ENCODE assay signal across 8 cellular contexts in genomic region chr4:185219551-185220344, GRCh38. TPM values are rescaled to one million over a fixed set of nuclear protein-coding genes. Genes with fewer than 3 reads are reported as not detected.
DNase-seq lines count a peak whose midpoint lies in the region; ATAC-seq, FAIRE-seq and TF ChIP-seq lines count a peak whose summit lies in the region.

No MANE protein-coding gene starts in this region.

- no peaks in the 10 kb centered on the region; the same call in none of the 2 replicates for H4K20me1 ChIP-seq in GM12878 (ENCODE audit: control insufficient read depth, insufficient read depth)

- POLR2A ChIA-PET in GM12878 (lab: Charles Lee): interaction anchor here (0.6 to 1.4 kb wide), 9 partner anchors 11 to 418 kb away, joined by 3 to 8 read pairs (median 5); partner anchors contain the start of genes ANKRD37, LRP2BP and SLC25A4
- POLR2A ChIA-PET in activated CD4-positive, alpha-beta memory T cell treated with anti-CD3 and anti-CD28 coated beads for 36 hours (lab: Charles Lee): no interaction called here

- peaks cover 14% of the 10 kb centered on the region for H3K4me1 ChIP-seq in GM12878 (ENCODE audit: control insufficient read depth, insufficient read depth, low read length)

- no peaks in the 10 kb centered on the region for H3K27me3 Mint-ChIP-seq in activated CD4-positive, alpha-beta memory T cell treated with anti-CD3 and anti-CD28 coated beads for 36 hours

- no peak for TF ChIP-seq POLR2A in GM12878 (IDR thresholded peaks at IDR 0.05; ENCODE audit: low read depth, low read length)

- intact Hi-C loops in GM12878 (cut with micrococcal nuclease; ENCODE audit: unreplicated experiment): no loop called here
- intact Hi-C loops in activated CD4-positive, alpha-beta memory T cell treated with anti-CD3 and anti-CD28 coated beads for 36 hours (cut with micrococcal nuclease): no loop called here

- TSS peak; percentile 8 for BruUV-seq in GM12878 (replicated peaks; lab: Mats Ljungman, UMichigan)

- 2% methylated on average over 3 of the region's 3 CpGs for WGBS in GM12878 (ENCODE audit: insufficient coverage, insufficient replicate concordance, low lambda C conversion rate, missing lambda C conversion rate)

- H3K27ac Mint-ChIP-seq in activated CD4-positive, alpha-beta memory T cell treated with anti-CD3 and anti-CD28 coated beads for 36 hours: no peak overlapping the region

- no peak overlapping the region; the same call in 1 of the 2 replicates for H3K27ac ChIP-seq in GM12878 (ENCODE audit: control insufficient read depth, insufficient read depth)

- peak overlapping the region; percentile 9; the same call in 1 of the 2 replicates for H3K9ac ChIP-seq in GM12878 (ENCODE audit: control insufficient read depth, insufficient read depth, low read length)

- SMC1A ChIA-PET in GM12878 (lab: Charles Lee; ENCODE audit: uncharacterized antibody, unreplicated experiment): interaction anchor here (0.8 to 2.5 kb wide), 10 partner anchors 13 to 87 kb away, joined by 3 to 12 read pairs (median 4); no protein-coding TSS in a partner anchor

- no peak overlapping the region for H2AFZ ChIP-seq in GM12878 (ENCODE audit: control insufficient read depth, low read depth, low read length)

- ATAC-seq in GM19351 (IDR thresholded peaks at IDR 0.05; ENCODE audit: unreplicated experiment) (peak; percentile 76), HG03354 (IDR thresholded peaks at IDR 0.05; ENCODE audit: poor library complexity, severe bottlenecking, unreplicated experiment) (peak; percentile 83), GM12878 (peak; percentile 76)

- RAD21 ChIA-PET in GM12878 (lab: Charles Lee; ENCODE audit: unreplicated experiment): interaction anchor here (0.6 to 1.5 kb wide), 12 partner anchors 11 to 212 kb away, joined by 3 to 8 read pairs (median 3); partner anchors contain the start of gene SNX25

- H3K4me3 ChIP-seq in AG09309 (ENCODE audit: control insufficient read depth, low read depth, low read length): no peak overlapping the region
- peak overlapping the region; percentile 48 for H3K4me3 ChIP-seq in GM12878

- H3K27me3 ChIP-seq in GM12878 (replicated peaks in 1 of 2; ENCODE audit: control insufficient read depth in 2 of 2, insufficient read depth in 2 of 2, low read length in 1 of 2): no peaks in the 10 kb centered on the region

- in situ Hi-C loops in GM12878 (cut with MboI): no loop called here

- peak overlapping the region; percentile 57 for H3K4me2 ChIP-seq in GM12878 (ENCODE audit: control insufficient read depth, insufficient read depth)

- no peak for TF ChIP-seq RAD21 in GM12878 (IDR thresholded peaks at IDR 0.05; ENCODE audit: insufficient read depth, low read depth, low read length)

- peak; percentile 74 for DNase-seq in AG09309 (ENCODE audit: low read depth)
- no peak for DNase-seq in GM12878 (ENCODE audit: low read depth, low spot score)
- peak; percentile 57 for DNase-seq in pons (ENCODE audit: low spot score)
- DNase-seq in ecto neural progenitor cell (ENCODE audit: low spot score): no peak
- DNase-seq in activated CD4-positive, alpha-beta memory T cell treated with anti-CD3 and anti-CD28 coated beads for 36 hours: no peak
- no peak for DNase-seq in activated CD8-positive, alpha-beta memory T cell treated with anti-CD3 and anti-CD28 coated beads for 24 hours

- H3K9me3 Mint-ChIP-seq in activated CD4-positive, alpha-beta memory T cell treated with anti-CD3 and anti-CD28 coated beads for 36 hours: no peaks in the 10 kb centered on the region

- CTCF ChIA-PET in GM12878 (lab: Yijun Ruan, JAX): interaction anchor here (0.6 to 1.2 kb wide), 7 partner anchors 27 to 145 kb away, joined by 3 to 8 read pairs (median 4); no protein-coding TSS in a partner anchor
- CTCF ChIA-PET in activated CD4-positive, alpha-beta memory T cell treated with anti-CD3 and anti-CD28 coated beads for 36 hours (lab: Charles Lee): interaction anchor here (1.0 kb wide), 1 partner anchor 36 kb away, joined by 3 read pairs; no protein-coding TSS in a partner anchor

- H3K4me1 Mint-ChIP-seq in activated CD4-positive, alpha-beta memory T cell treated with anti-CD3 and anti-CD28 coated beads for 36 hours (ENCODE audit: low read depth): peaks cover 21% of the 10 kb centered on the region

- no peak for TF ChIP-seq CTCF in AG09309 (IDR thresholded peaks at IDR 0.05; ENCODE audit: control insufficient read depth, insufficient read depth, low read depth, low read length, missing control alignments)
- no peak for TF ChIP-seq CTCF in GM12878 (IDR thresholded peaks at IDR 0.05 in 2 of 3, conservative IDR thresholded peaks at IDR 0.05 in 1 of 3; ENCODE audit: control insufficient read depth in 2 of 3, extremely low read depth in 1 of 3, insufficient read depth in 1 of 3, low read depth in 3 of 3, low read length in 3 of 3)

- H3K79me2 ChIP-seq in GM12878 (ENCODE audit: control insufficient read depth, insufficient read depth, low read length): peaks cover 89% of the 10 kb centered on the region

- no peak for TF ChIP-seq EP300 in GM12878 (IDR thresholded peaks at IDR 0.05; ENCODE audit: borderline replicate concordance in 1 of 2, control insufficient read depth in 1 of 2, low read depth in 2 of 2, low read length in 2 of 2)

- FAIRE-seq in GM12878 (lab: Jason Lieb, UNC): peak; percentile 66

- H3K4me3 Mint-ChIP-seq in activated CD4-positive, alpha-beta memory T cell treated with anti-CD3 and anti-CD28 coated beads for 36 hours: no peak overlapping the region

- H3K9me3 ChIP-seq in GM12878 (replicated peaks; ENCODE audit: control insufficient read depth, insufficient read depth, low read length): no peaks in the 10 kb centered on the region; the same call in 2 of the 3 replicates

- peaks cover 5% of the 10 kb centered on the region for H3K36me3 Mint-ChIP-seq in activated CD4-positive, alpha-beta memory T cell treated with anti-CD3 and anti-CD28 coated beads for 36 hours

- H3K36me3 ChIP-seq in GM12878 (ENCODE audit: control insufficient read depth in 2 of 2, insufficient read depth in 2 of 2, low read length in 1 of 2): peaks cover 0 to 12% of the 10 kb centered on the region in 2 experiments; a peak in 1 of 4 replicates

TF ChIP-seq in GM12878, 131 proteins besides CTCF, POLR2A, EP300 and RAD21 (continues in another document):
- peak; percentile 46; the same call in 1 of the 2 replicates for TF ChIP-seq SPI1 (IDR thresholded peaks at IDR 0.05; ENCODE audit: borderline replicate concordance, insufficient read depth, low read depth, low read length)

RNA-seq across cellular contexts. Expression of gene SNX25, which starts 10.3 kb away (rescaled TPM):
- 343 and 366 TPM in 2 replicates for total RNA-seq in GM12878 (2013; cell fraction: nucleolus; rRNA removed)
- total RNA-seq in GM12878 (2014; rRNA removed): 82.0 and 107 TPM in 2 replicates
- total RNA-seq in GM12878 (2014; rRNA removed; fragmentation: Illumina TruSeq; extraction: Trizol): 115 and 117 TPM in 2 replicates
- 106 and 108 TPM in 2 replicates for total RNA-seq in GM12878 (2021)
- polyA plus RNA-seq in GM12878 (2011; ENCODE audit: low read depth): 44.9 TPM
- polyA plus RNA-seq in GM12878 (2011; rRNA removed): 66.6 and 90.3 TPM in 2 replicates
- 18.1 and 37.0 TPM in 2 replicates for polyA plus RNA-seq in GM12878 (2011; cell fraction: cytosol; rRNA removed)
- 40.4 and 44.0 TPM in 2 replicates for polyA plus RNA-seq in GM12878 (2011; cell fraction: nucleus; rRNA removed)
- polyA plus RNA-seq in GM12878 (2012): 51.4 and 77.3 TPM in 2 replicates
- polyA plus RNA-seq in GM12878 (2014; fragmentation: Illumina TruSeq; extraction: Trizol): 93.0 and 116 TPM in 2 replicates
- 10 to 100 TPM; 19.6 to 27.8 TPM for polyA plus RNA-seq in GM12878 (2014; fragmentation: Nextera tagmentation; extraction: Ambion mirVana)
- 49.6 and 59.1 TPM in 2 replicates for polyA plus RNA-seq in GM12878 (2014; rRNA removed)
- 10 to 100 TPM; 11.2 to 47.1 TPM for polyA plus RNA-seq in GM12878 (2016; fragmentation: Nextera tagmentation; extraction: Ambion mirVana)
- 160 and 175 TPM in 2 replicates for polyA minus RNA-seq in GM12878 (2011; rRNA and poly(A)+ RNA removed)
- 28.2 and 46.0 TPM in 2 replicates for polyA minus RNA-seq in GM12878 (2011; cell fraction: cytosol; rRNA and poly(A)+ RNA removed)
- 51.0 and 58.2 TPM in 2 replicates for polyA minus RNA-seq in GM12878 (2011; cell fraction: nucleus; rRNA and poly(A)+ RNA removed)
- 10 to 100 TPM; 18.9 to 21.6 TPM for total RNA-seq in activated CD4-positive, alpha-beta memory T cell treated with anti-CD3 and anti-CD28 coated beads for 36 hours

RNA-seq across cellular contexts. Expression of gene CFAP97, which starts 15.9 kb away (rescaled TPM):
- 52.2 and 55.3 TPM in 2 replicates for total RNA-seq in GM12878 (2013; cell fraction: nucleolus; rRNA removed)
- total RNA-seq in GM12878 (2014; rRNA removed) (27.2 and 34.2 TPM in 2 replicates), GM12878 (2014; rRNA removed; fragmentation: Illumina TruSeq; extraction: Trizol) (62.7 TPM in 2 replicates), GM12878 (2021) (49.1 and 50.4 TPM in 2 replicates)
- 8.9 TPM for polyA plus RNA-seq in GM12878 (2011; ENCODE audit: low read depth)
- polyA plus RNA-seq in GM12878 (2011; rRNA removed) (29.9 and 43.1 TPM in 2 replicates), GM12878 (2014; fragmentation: Illumina TruSeq; extraction: Trizol) (48.9 and 64.2 TPM in 2 replicates), GM12878 (2014; fragmentation: Nextera tagmentation; extraction: Ambion mirVana) (10 to 100 TPM; 27.2 to 47.5 TPM), GM12878 (2014; rRNA removed) (21.7 and 26.4 TPM in 2 replicates), GM12878 (2016; fragmentation: Nextera tagmentation; extraction: Ambion mirVana) (10 to 100 TPM; 48.5 to 50.8 TPM)
- polyA plus RNA-seq in GM12878 (2011; cell fraction: cytosol; rRNA removed): 9.4 and 13.9 TPM in 2 replicates
- polyA plus RNA-seq in GM12878 (2011; cell fraction: nucleus; rRNA removed): 9.1 and 9.2 TPM in 2 replicates
- 16.0 and 20.5 TPM in 2 replicates for polyA plus RNA-seq in GM12878 (2012)
- polyA minus RNA-seq in GM12878 (2011; rRNA and poly(A)+ RNA removed): 17.4 and 44.0 TPM in 2 replicates
- polyA minus RNA-seq in GM12878 (2011; cell fraction: cytosol; rRNA and poly(A)+ RNA removed): 9.2 and 10.6 TPM in 2 replicates
- polyA minus RNA-seq in GM12878 (2011; cell fraction: nucleus; rRNA and poly(A)+ RNA removed): 9.1 and 13.4 TPM in 2 replicates
- 10 to 100 TPM; 47.5 to 48.6 TPM for total RNA-seq in activated CD4-positive, alpha-beta memory T cell treated with anti-CD3 and anti-CD28 coated beads for 36 hours

Comparison
In these comparisons a context has a peak if more than half of its experiments do, and no peak if none do; other contexts are left out.
1. DNase-seq: peak in AG09309 (single experiment) and pons (single experiment); none in GM12878 (single experiment), ecto neural progenitor cell (single experiment), activated CD4-positive, alpha-beta memory T cell treated with anti-CD3 and anti-CD28 coated beads for 36 hours (single experiment) and activated CD8-positive, alpha-beta memory T cell treated with anti-CD3 and anti-CD28 coated beads for 24 hours (single experiment).
2. Peak in every context shown above with its lines, with median percentiles within 50 percentile points of each other: ATAC-seq.